8 cellular contexts compared by ENCODE assay signal in genomic region chr13:76822691-76823267, GRCh38.
DNase-seq lines count a peak whose midpoint lies in the region; ATAC-seq and TF ChIP-seq lines count a peak whose summit lies in the region.

No MANE protein-coding gene starts in this region.

- DNase-seq in Caki2 (ENCODE audit: low read depth) (peak; percentile 25), NOMO-1 treated with dmso at 0.1 percent for 144 hours (lab: John Stamatoyannopoulos, UW; ENCODE audit: unreplicated experiment) (peak; percentile 6), fibroblast of the aortic adventitia (ENCODE audit: low read depth) (peak; percentile 81), NCI-H1436 (lab: John Stamatoyannopoulos, UW) (no peak), epidermal melanocyte (ENCODE audit: insufficient read length, low spot score) (no peak)

- TF ChIP-seq CTCF in fibroblast of the aortic adventitia (IDR thresholded peaks at IDR 0.05; ENCODE audit: insufficient read depth, low read length), result peak; percentile 58

- ATAC-seq in GM21576 (IDR thresholded peaks at IDR 0.05; ENCODE audit: unreplicated experiment) (peak; percentile 39), HG02623 (IDR thresholded peaks at IDR 0.05; ENCODE audit: unreplicated experiment) (no peak), HG02678 (IDR thresholded peaks at IDR 0.05; ENCODE audit: unreplicated experiment) (no peak)

- no peak overlapping the region for H3K4me3 ChIP-seq in fibroblast of the aortic adventitia (ENCODE audit: low read depth, low read length)

- in situ Hi-C loops in Caki2 (cut with HindIII; ENCODE audit: low pct_unique_long_range_greater_than_20kb, low sequenced_read_pairs), result no loop called here

Comparison
In these comparisons a context has a peak if more than half of its experiments do, and no peak if none do; other contexts are left out.
1. DNase-seq: peak in Caki2 (single experiment), NOMO-1 treated with dmso at 0.1 percent for 144 hours (single experiment) and fibroblast of the aortic adventitia (single experiment); none in NCI-H1436 (single experiment) and epidermal melanocyte (single experiment).